ENCODE assay signal across 1 cellular context in the genomic region with DNA sequence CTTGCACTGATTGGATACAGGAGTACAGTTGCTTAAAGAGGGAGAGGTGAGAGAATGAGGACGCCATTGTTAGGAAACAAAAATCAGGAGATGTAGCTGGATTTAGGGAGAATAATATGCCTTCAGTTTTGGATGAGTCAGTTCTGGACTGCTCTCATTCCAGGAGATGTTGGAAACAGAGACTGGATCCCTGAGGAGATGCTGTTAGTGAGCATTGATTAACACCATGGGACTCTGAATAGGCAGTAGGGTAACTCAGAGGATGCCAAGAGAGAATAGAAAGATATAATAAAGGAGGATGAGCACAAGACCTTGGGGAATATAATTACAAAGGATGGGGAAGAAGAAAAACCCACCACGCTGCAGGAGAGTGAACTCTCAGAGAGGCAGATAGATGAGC.
TF ChIP-seq lines count a peak whose summit lies in the region.

No MANE protein-coding gene starts in this region.

TF ChIP-seq in SK-N-SH treated with all-trans-retinoic acid at 6 μM for 48 hours, 23 proteins besides CTCF, POLR2A, EP300 and RAD21 (continued from another document):
- no peak for TF ChIP-seq ZNF565 (CRISPR knock-in tag; conservative IDR thresholded peaks at IDR 0.05; ENCODE audit: low read depth)
TF ChIP-seq in SK-N-SH treated with all-trans-retinoic acid at 6 μM for 48 hours: peak in this region for 0.
